11 cellular contexts compared by ENCODE assay signal in the genomic region with DNA sequence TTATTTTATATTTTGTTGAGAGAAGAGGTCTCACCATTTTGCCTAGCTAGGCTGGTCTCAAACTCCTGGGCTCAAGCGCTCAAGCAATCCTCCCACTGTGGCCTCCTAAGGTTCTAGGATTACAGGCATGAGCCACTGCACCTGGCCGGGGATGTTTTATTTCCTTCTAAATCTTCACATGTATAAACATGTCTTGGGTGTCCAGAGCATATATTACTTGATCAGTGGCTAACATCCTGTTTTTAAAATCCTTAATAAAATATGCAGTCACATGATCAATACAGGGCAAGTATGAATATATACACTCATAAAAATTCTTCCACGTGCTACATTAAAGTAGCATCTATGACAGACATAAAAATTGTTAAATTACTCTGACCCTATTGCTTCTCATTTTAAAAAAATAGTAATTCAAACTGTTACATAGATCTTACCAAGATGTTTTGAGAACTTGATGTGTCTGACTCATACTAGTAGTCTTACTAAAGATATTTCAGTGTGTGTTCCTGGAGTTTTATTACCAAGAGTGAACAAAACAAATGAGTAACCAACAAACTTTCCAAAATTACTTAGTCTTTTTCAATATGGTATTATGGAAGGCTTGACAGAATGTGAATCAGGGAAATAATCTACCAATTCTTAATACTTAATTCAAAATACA.
DNase-seq lines count a peak whose midpoint lies in the region; ATAC-seq and TF ChIP-seq lines count a peak whose summit lies in the region.
"Had no signal": no experiment of that assay in that cellular context is flagged by ENCODE, and none has a peak within 500 bp of the region (broad histone marks: within the 10 kb centered on the region; RNA-seq: fewer than 3 reads in every experiment).

No MANE protein-coding gene starts in this region.

- 93% methylated on average over 3 of the region's 3 CpGs for WGBS in smooth muscle cell (ENCODE audit: low lambda C conversion rate)
- 60 to 62% methylated on average over 3 of the region's 3 CpGs for WGBS in lower leg skin, 2 donors

- intact Hi-C loops in activated CD4-positive, alpha-beta memory T cell treated with anti-CD3 and anti-CD28 coated beads for 36 hours (cut with micrococcal nuclease), result loop anchor here (1.0 to 5.0 kb wide), 4 partner anchors 14 to 145 kb away; no protein-coding TSS in a partner anchor
- intact Hi-C loops in lower leg skin (cut with DNase I; ENCODE audit: low total_unique reads), result no loop called here

- peaks cover 3% of the 10 kb centered on the region; the same call in 1 of the 3 replicates for H3K4me1 Mint-ChIP-seq in GM23338
- H3K4me1 Mint-ChIP-seq in activated CD4-positive, alpha-beta memory T cell treated with anti-CD3 and anti-CD28 coated beads for 36 hours (ENCODE audit: low read depth), result peaks cover 40% of the 10 kb centered on the region

- H3K4me1 ChIP-seq in GM23338 (ENCODE audit: insufficient read depth) (no peaks in the 10 kb centered on the region), smooth muscle cell (ENCODE audit: low read depth) (no peaks in the 10 kb centered on the region)

- POLR2A ChIA-PET in activated CD4-positive, alpha-beta memory T cell treated with anti-CD3 and anti-CD28 coated beads for 36 hours (lab: Charles Lee), result interaction anchor here (1.0 kb wide), 1 partner anchor 15 kb away, joined by 4 read pairs; no protein-coding TSS in a partner anchor
- POLR2A ChIA-PET in GM10248 (lab: Yijun Ruan, JAX), result no interaction called here

- H3K27me3 Mint-ChIP-seq in GM23338 (ENCODE audit: insufficient read depth, low read depth, poor library complexity), result peaks cover 5% of the 10 kb centered on the region
- H3K27me3 Mint-ChIP-seq in activated CD4-positive, alpha-beta memory T cell treated with anti-CD3 and anti-CD28 coated beads for 36 hours, result no peaks in the 10 kb centered on the region

- CTCF ChIA-PET in activated CD4-positive, alpha-beta memory T cell treated with anti-CD3 and anti-CD28 coated beads for 36 hours (lab: Charles Lee), result no interaction called here
- CTCF ChIA-PET in GM10248 (lab: Yijun Ruan, JAX), result interaction anchor here (1.2 kb wide), 1 partner anchor 14 kb away, joined by 3 read pairs; no protein-coding TSS in a partner anchor

- TF ChIP-seq CTCF in GM23338 (conservative IDR thresholded peaks at IDR 0.05; ENCODE audit: low read depth in 2 of 2) (no peak), fibroblast of pulmonary artery (IDR thresholded peaks at IDR 0.05; ENCODE audit: low read length, missing control alignments) (no peak), smooth muscle cell (IDR thresholded peaks at IDR 0.05; ENCODE audit: borderline replicate concordance, insufficient read depth, poor library complexity, severe bottlenecking) (no peak), GM10248 (IDR thresholded peaks at IDR 0.05; ENCODE audit: control extremely low read depth, extremely low read depth, low read depth, missing control alignments) (no peak), lower leg skin (IDR thresholded peaks at IDR 0.05) (no peak)

- H3F3A ChIP-seq in GM23338 (replicated peaks; ENCODE audit: low read depth), result no peaks in the 10 kb centered on the region
- H3F3A ChIP-seq in smooth muscle cell (ENCODE audit: low read depth), result no peaks in the 10 kb centered on the region

- no peaks in the 10 kb centered on the region for H3K36me3 ChIP-seq in GM23338 (ENCODE audit: insufficient read depth)
- H3K36me3 ChIP-seq in smooth muscle cell (ENCODE audit: low read depth), result peaks cover 11% of the 10 kb centered on the region

- H3K36me3 Mint-ChIP-seq in GM23338 (ENCODE audit: low read depth), result peaks cover 30% of the 10 kb centered on the region; the same call in 2 of the 3 replicates
- peaks cover 31% of the 10 kb centered on the region for H3K36me3 Mint-ChIP-seq in activated CD4-positive, alpha-beta memory T cell treated with anti-CD3 and anti-CD28 coated beads for 36 hours

- H3K4me3 ChIP-seq in GM23338, result no peak overlapping the region
- H3K4me3 ChIP-seq in fibroblast of pulmonary artery (replicated peaks; ENCODE audit: low read depth, low read length), result no peak overlapping the region
- no peak overlapping the region for H3K4me3 ChIP-seq in smooth muscle cell
- no peak overlapping the region for H3K4me3 ChIP-seq in lower leg skin (ENCODE audit: low read depth, poor library complexity, severe bottlenecking)

- H3K9ac ChIP-seq in smooth muscle cell (ENCODE audit: low read depth), result peak overlapping the region; percentile 1

- TF ChIP-seq POLR2A in lower leg skin (IDR thresholded peaks at IDR 0.05), result no peak

- H3K27ac ChIP-seq in GM23338 (ENCODE audit: low read depth), result no peak overlapping the region
- H3K27ac ChIP-seq in smooth muscle cell (ENCODE audit: low read depth), result peak overlapping the region; percentile 75

- no peak overlapping the region for H3K4me2 ChIP-seq in GM23338
- no peak overlapping the region for H3K4me2 ChIP-seq in smooth muscle cell

- no peak overlapping the region for H3K4me3 Mint-ChIP-seq in GM23338
- no peak overlapping the region for H3K4me3 Mint-ChIP-seq in activated CD4-positive, alpha-beta memory T cell treated with anti-CD3 and anti-CD28 coated beads for 36 hours

- no peaks in the 10 kb centered on the region for H3K9me3 ChIP-seq in smooth muscle cell (replicated peaks; ENCODE audit: low read depth)

- no peaks in the 10 kb centered on the region for H3K9me3 Mint-ChIP-seq in GM23338
- H3K9me3 Mint-ChIP-seq in activated CD4-positive, alpha-beta memory T cell treated with anti-CD3 and anti-CD28 coated beads for 36 hours, result peaks cover 8% of the 10 kb centered on the region

- H3K9me2 ChIP-seq in GM23338 (ENCODE audit: insufficient read depth), result no peaks in the 10 kb centered on the region

- H2AFZ ChIP-seq in GM23338 (no peak overlapping the region), smooth muscle cell (ENCODE audit: low read depth) (no peak overlapping the region)

- H3K27ac Mint-ChIP-seq in GM23338, result peak overlapping the region; percentile 40; the same call in 1 of the 2 replicates
- H3K27ac Mint-ChIP-seq in activated CD4-positive, alpha-beta memory T cell treated with anti-CD3 and anti-CD28 coated beads for 36 hours, result peak overlapping the region; percentile 69

- peaks cover 14% of the 10 kb centered on the region; the same call in 1 of the 2 replicates for H4K20me1 ChIP-seq in GM23338 (replicated peaks; ENCODE audit: insufficient read depth)
- peaks cover 57% of the 10 kb centered on the region for H4K20me1 ChIP-seq in smooth muscle cell (ENCODE audit: low read depth)

- H3K27me3 ChIP-seq in GM23338 (ENCODE audit: insufficient read depth) (no peaks in the 10 kb centered on the region), smooth muscle cell (ENCODE audit: low read depth) (no peaks in the 10 kb centered on the region)

- ATAC-seq in GM23338 (no peak), HG02885 (IDR thresholded peaks at IDR 0.05; ENCODE audit: poor library complexity, unreplicated experiment) (no peak)
- ATAC-seq: right cardiac atrium had no signal

- H3K79me2 ChIP-seq in GM23338 (replicated peaks; ENCODE audit: insufficient read depth), result peaks cover 47% of the 10 kb centered on the region
- peaks cover 51% of the 10 kb centered on the region for H3K79me2 ChIP-seq in smooth muscle cell (ENCODE audit: low read depth)

- no peak for DNase-seq in GM23338 (ENCODE audit: low spot score)
- DNase-seq in activated CD4-positive, alpha-beta memory T cell treated with anti-CD3 and anti-CD28 coated beads for 36 hours, result no peak
- DNase-seq in fibroblast of pulmonary artery (ENCODE audit: low read depth), result peak; percentile 73
- DNase-seq in smooth muscle cell (lab: John Stamatoyannopoulos, UW; ENCODE audit: unreplicated experiment), result no peak
- DNase-seq in activated gamma-delta T cell (lab: John Stamatoyannopoulos, UW), result no peak
- no peak for DNase-seq in GM10248 (ENCODE audit: extremely low spot score)
- DNase-seq in lower leg skin (ENCODE audit: low spot score in 2 of 2), result no peak
- DNase-seq: aorta, NCI-H2107, right cardiac atrium had no signal

TF ChIP-seq in GM23338, 12 proteins besides CTCF, POLR2A, EP300 and RAD21:
- no peak for TF ChIP-seq JUNB (IDR thresholded peaks at IDR 0.05; ENCODE audit: unreplicated experiment)
